1 cellular context compared by ENCODE assay signal in genomic region chr6:110180228-110181008, GRCh38.
TF ChIP-seq lines count a peak whose summit lies in the region.

Gene CDC40, plus strand, starts transcription at chr6:110180427. Its CDS starts 18 bp downstream, at chr6:110180445.

TF ChIP-seq in K562, 482 proteins besides CTCF, POLR2A, EP300 and RAD21 (continued from another document and continues in another):
- TF ChIP-seq MTA1 (IDR thresholded peaks at IDR 0.05; ENCODE audit: borderline replicate concordance) (no peak), ETV1 (tag; conservative IDR thresholded peaks at IDR 0.05; ENCODE audit: low read depth) (peak; percentile 56; the same call in 1 of the 2 replicates), PHF21A (IDR thresholded peaks at IDR 0.05; ENCODE audit: borderline replicate concordance, low read depth) (peak; percentile 97), SAFB (IDR thresholded peaks at IDR 0.05; ENCODE audit: borderline replicate concordance, low read depth, low read length) (no peak), TAF9B (IDR thresholded peaks at IDR 0.05; ENCODE audit: partially characterized antibody) (peak; percentile 57), CBX1 (IDR thresholded peaks at IDR 0.05; ENCODE audit: low read depth) (no peak), THRA (IDR thresholded peaks at IDR 0.05) (no peak), NR4A1 (CRISPR knock-in tag; IDR thresholded peaks at IDR 0.05) (no peak), NR4A1 (tag; IDR thresholded peaks at IDR 0.05) (0 out of 2 replicates have a peak, but pooled peaks have one; percentile 42), NBN (IDR thresholded peaks at IDR 0.05; ENCODE audit: low read depth) (no peak), POU5F1 (IDR thresholded peaks at IDR 0.05; ENCODE audit: borderline replicate concordance, low read depth, low read length, partially characterized antibody) (no peak), HDAC1 (IDR thresholded peaks at IDR 0.05) (peak in 1 of 2 experiments; percentile 65; a peak in 2 of 4 replicates), ZNF609 (CRISPR knock-in tag; IDR thresholded peaks at IDR 0.05; ENCODE audit: borderline replicate concordance) (no peak), MGA (IDR thresholded peaks at IDR 0.05) (no peak), SMARCB1 (IDR thresholded peaks at IDR 0.05; ENCODE audit: insufficient read length, low read depth) (no peak), SIX5 (IDR thresholded peaks at IDR 0.05; ENCODE audit: borderline replicate concordance in 1 of 2, insufficient read depth in 1 of 2, low read depth in 1 of 2, low read length in 2 of 2) (no peak), ZNF589 (CRISPR knock-in tag; IDR thresholded peaks at IDR 0.05; ENCODE audit: low read depth) (no peak), GTF2E2 (tag; IDR thresholded peaks at IDR 0.05) (no peak), CBFB (CRISPR knock-in tag; IDR thresholded peaks at IDR 0.05) (no peak), TCF15 (CRISPR knock-in tag; IDR thresholded peaks at IDR 0.05) (no peak), KDM5B (IDR thresholded peaks at IDR 0.05; ENCODE audit: insufficient replicate concordance, low read depth, low read length) (peak; percentile 77), CGGBP1 (CRISPR knock-in tag; IDR thresholded peaks at IDR 0.05) (no peak), CCNT2 (IDR thresholded peaks at IDR 0.05; ENCODE audit: borderline replicate concordance, extremely low read depth, insufficient read length, low read depth, low read length) (no peak), MCM7 (IDR thresholded peaks at IDR 0.05) (no peak), THAP12 (CRISPR knock-in tag; IDR thresholded peaks at IDR 0.05) (no peak), BMI1 (IDR thresholded peaks at IDR 0.05; ENCODE audit: low read length) (no peak), ZNF146 (CRISPR knock-in tag; IDR thresholded peaks at IDR 0.05; ENCODE audit: unreplicated experiment) (no peak), HOMEZ (CRISPR knock-in tag; IDR thresholded peaks at IDR 0.05) (no peak), JUN (IDR thresholded peaks at IDR 0.05; ENCODE audit: borderline replicate concordance, low read depth, low read length) (0 out of 2 replicates have a peak, but pooled peaks have one; percentile 6), JUN (CRISPR knock-in tag; IDR thresholded peaks at IDR 0.05; ENCODE audit: borderline replicate concordance) (no peak), NUFIP1 (IDR thresholded peaks at IDR 0.05; ENCODE audit: partially characterized antibody) (no peak), ZNF316 (IDR thresholded peaks at IDR 0.05) (no peak), ZNF253 (CRISPR knock-in tag; conservative IDR thresholded peaks at IDR 0.05) (no peak), PRMT5 (CRISPR knock-in tag; IDR thresholded peaks at IDR 0.05) (no peak), ZNF551 (CRISPR knock-in tag; IDR thresholded peaks at IDR 0.05) (no peak)
